Comparison of ENCODE assay signal across 11 cellular contexts in genomic region chr10:1661861-1662260, GRCh38.
DNase-seq lines count a peak whose midpoint lies in the region; ATAC-seq and TF ChIP-seq lines count a peak whose summit lies in the region.
"Had no signal": no experiment of that assay in that cellular context is flagged by ENCODE, and none has a peak within 500 bp of the region (broad histone marks: within the 10 kb centered on the region; RNA-seq: fewer than 3 reads in every experiment).

No MANE protein-coding gene starts in this region.

- no peaks in the 10 kb centered on the region for H3K36me3 ChIP-seq in spleen

- no peaks in the 10 kb centered on the region for H3K9me3 ChIP-seq in spleen

- no peaks in the 10 kb centered on the region for H3K9me3 Mint-ChIP-seq in immature natural killer cell
- H3K9me3 Mint-ChIP-seq: natural killer cell treated with Interleukin-12 subunit alpha and Interleukin-12 subunit beta and Interleukin-15 and Interleukin-18, amount 100 ng/mL, for 72 hours had no signal

- no peaks in the 10 kb centered on the region for H3K36me3 Mint-ChIP-seq in immature natural killer cell
- H3K36me3 Mint-ChIP-seq: natural killer cell treated with Interleukin-12 subunit alpha and Interleukin-12 subunit beta and Interleukin-15 and Interleukin-18, amount 100 ng/mL, for 72 hours had no signal

- H3K27ac Mint-ChIP-seq in immature natural killer cell: no peak overlapping the region
- H3K27ac Mint-ChIP-seq: natural killer cell treated with Interleukin-12 subunit alpha and Interleukin-12 subunit beta and Interleukin-15 and Interleukin-18, amount 100 ng/mL, for 72 hours had no signal

- H3K4me3 ChIP-seq in spleen (peak overlapping the region in 1 of 8 donors; percentile 30), dorsolateral prefrontal cortex (no peak overlapping the region)

- H3K27me3 ChIP-seq in spleen (replicated peaks in 1 of 7) (peaks cover 0 to 15% (median 0%) of the 10 kb centered on the region in 7 donors), dorsolateral prefrontal cortex (peaks cover 0 to 38% (median 0%) of the 10 kb centered on the region in 45 donors)

- DNase-seq in spleen (peak; percentile 86), immature natural killer cell (no peak), dorsolateral prefrontal cortex (no peak)
- no peak for DNase-seq in effector CD8-positive, alpha-beta T cell (lab: John Stamatoyannopoulos, UW)
- DNase-seq: Kasumi-1, NCI-H69, substantia nigra had no signal

- peaks cover 0 to 8% of the 10 kb centered on the region in 2 donors for H3K4me1 Mint-ChIP-seq in immature natural killer cell

- TF ChIP-seq CTCF in spleen (IDR thresholded peaks at IDR 0.05 in 8 of 11, conservative IDR thresholded peaks at IDR 0.05 in 3 of 11): no peak
- no peak for TF ChIP-seq CTCF in dorsolateral prefrontal cortex (IDR thresholded peaks at IDR 0.05 in 54 of 56, conservative IDR thresholded peaks at IDR 0.05 in 2 of 56; ENCODE audit: low read depth in 1 of 56, partially characterized antibody in 56 of 56)

- H3K27ac ChIP-seq in spleen: peak overlapping the region in 3 of 8 donors; percentile 16 to 35 (median 30)
- peak overlapping the region in 2 of 59 donors; percentile 4 to 21 for H3K27ac ChIP-seq in dorsolateral prefrontal cortex

- intact Hi-C loops in spleen (cut with DNase I; ENCODE audit: low total_unique reads): no loop called here
- intact Hi-C loops in dorsolateral prefrontal cortex (cut with DNase I): no loop called here

- peaks cover 4 to 16% (median 8%) of the 10 kb centered on the region in 3 donors for H3K27me3 Mint-ChIP-seq in immature natural killer cell (ENCODE audit: low read depth in 3 of 3)

- H3K4me1 ChIP-seq in spleen: peaks cover 0 to 30% (median 7%) of the 10 kb centered on the region in 6 donors

- no peak overlapping the region for H3K4me3 Mint-ChIP-seq in immature natural killer cell
- H3K4me3 Mint-ChIP-seq: natural killer cell treated with Interleukin-12 subunit alpha and Interleukin-12 subunit beta and Interleukin-15 and Interleukin-18, amount 100 ng/mL, for 72 hours had no signal

- TF ChIP-seq POLR2A in spleen (IDR thresholded peaks at IDR 0.05): no peak

- 57 to 68% (median 67%) methylated on average over 9 of the region's 9 CpGs for WGBS in spleen, 5 donors

- peak; percentile 72 for ATAC-seq in GM18870 (IDR thresholded peaks at IDR 0.05; ENCODE audit: unreplicated experiment)
- ATAC-seq in GM21723 (IDR thresholded peaks at IDR 0.05; ENCODE audit: unreplicated experiment): peak; percentile 68
- ATAC-seq in HG03460 (IDR thresholded peaks at IDR 0.05; ENCODE audit: unreplicated experiment): peak; percentile 77
